Comparison of ENCODE assay signal across 17 cellular contexts in genomic region chr9:87657190-87657589, GRCh38.
DNase-seq lines count a peak whose midpoint lies in the region; ATAC-seq, FAIRE-seq and TF ChIP-seq lines count a peak whose summit lies in the region.
"Had no signal": no experiment of that assay in that cellular context is flagged by ENCODE, and none has a peak within 500 bp of the region (broad histone marks: within the 10 kb centered on the region; RNA-seq: fewer than 3 reads in every experiment).

No MANE protein-coding gene starts in this region.

- H3K4me3 Mint-ChIP-seq in chondrocyte (ENCODE audit: unreplicated experiment) = no peak overlapping the region
- H3K4me3 Mint-ChIP-seq: activated CD4-positive, alpha-beta T cell treated with anti-CD3 and anti-CD28 coated beads, Interleukin-2, amount 10 ng/mL, durations not matched to agents 7 days and 5 days; activated naive CD4-positive, alpha-beta T cell treated with anti-CD3 and anti-CD28 coated beads for 36 hours; natural killer cell had no signal

- FAIRE-seq in HepG2 (lab: Jason Lieb, UNC) = no peak

- POLR2A ChIA-PET in HEK293 (lab: Yijun Ruan, JAX) (no interaction called here), HepG2 (lab: Yijun Ruan, JAX) (interaction anchor here (1.0 kb wide), 1 partner anchor 44 kb away, joined by 4 read pairs; no protein-coding TSS in a partner anchor)

- no peak for TF ChIP-seq CTCF in HEK293 (tag by site-specific recombination; IDR thresholded peaks at IDR 0.05)
- no peak for TF ChIP-seq CTCF in chondrocyte (IDR thresholded peaks at IDR 0.05)
- TF ChIP-seq CTCF in HepG2 (CRISPR knock-in tag; IDR thresholded peaks at IDR 0.05) = no peak
- no peak for TF ChIP-seq CTCF in smooth muscle cell (IDR thresholded peaks at IDR 0.05; ENCODE audit: borderline replicate concordance, insufficient read depth, poor library complexity, severe bottlenecking)

- H3K79me2 ChIP-seq in HepG2 (ENCODE audit: insufficient read depth, low read length) = no peaks in the 10 kb centered on the region
- H3K79me2 ChIP-seq in smooth muscle cell (ENCODE audit: low read depth) = no peaks in the 10 kb centered on the region

- WGBS in HepG2 (ENCODE audit: low lambda C conversion rate) = 91% methylated on average over 6 of the region's 6 CpGs
- 71% methylated on average over 6 of the region's 6 CpGs for WGBS in smooth muscle cell (ENCODE audit: low lambda C conversion rate)

- ATAC-seq in HepG2 = no peak
- no peak for ATAC-seq in HG02852 (IDR thresholded peaks at IDR 0.05; ENCODE audit: unreplicated experiment)
- ATAC-seq: natural killer cell had no signal

- BruUV-seq in HepG2 (replicated peaks; lab: Mats Ljungman, UMichigan) = no TSS peak

- in situ Hi-C loops in HepG2 (cut with HindIII; ENCODE audit: extremely low pct_ligation_motif_present, low pct_unique_long_range_greater_than_20kb) = loop anchor here (25.0 kb wide), 1 partner anchor 1245 kb away; no protein-coding TSS in a partner anchor

- H3K9ac ChIP-seq in HepG2 (ENCODE audit: insufficient read depth, low read depth, low read length) = no peak overlapping the region
- H3K9ac ChIP-seq in smooth muscle cell (ENCODE audit: low read depth) = no peak overlapping the region

- H3K4me1 Mint-ChIP-seq in chondrocyte (ENCODE audit: low read depth) = peaks cover 39% of the 10 kb centered on the region
- H3K4me1 Mint-ChIP-seq: activated CD4-positive, alpha-beta T cell treated with anti-CD3 and anti-CD28 coated beads, Interleukin-2, amount 10 ng/mL, durations not matched to agents 7 days and 5 days; natural killer cell had no signal

- no peak for TF ChIP-seq EP300 in HepG2 (IDR thresholded peaks at IDR 0.05; ENCODE audit: low read depth in 2 of 2, low read length in 2 of 2)
- no peak for TF ChIP-seq EP300 in HepG2 (CRISPR knock-in tag; IDR thresholded peaks at IDR 0.05; ENCODE audit: borderline replicate concordance)

- no peak overlapping the region for H3K4me2 ChIP-seq in HepG2 (ENCODE audit: low read depth, low read length)
- peak overlapping the region; percentile 77 for H3K4me2 ChIP-seq in smooth muscle cell

- H3K4me3 ChIP-seq in HEK293 (ENCODE audit: low read depth, low read length) (no peak overlapping the region), HepG2 (replicated peaks in 1 of 3; ENCODE audit: insufficient read depth in 1 of 3, low read depth in 2 of 3, low read length in 3 of 3) (no peak overlapping the region), smooth muscle cell (no peak overlapping the region)
- H3K4me3 ChIP-seq: breast epithelium, SJCRH30 had no signal

- intact Hi-C loops in HepG2 (cut with micrococcal nuclease; ENCODE audit: unreplicated experiment) = no loop called here

- H3K36me3 Mint-ChIP-seq in chondrocyte (ENCODE audit: low read depth) = peaks cover 17% of the 10 kb centered on the region
- H3K36me3 Mint-ChIP-seq: natural killer cell had no signal

- no peak for DNase-seq in chondrocyte (ENCODE audit: low spot score)
- DNase-seq in HepG2 (ENCODE audit: low spot score) = no peak
- no peak for DNase-seq in smooth muscle cell (lab: John Stamatoyannopoulos, UW; ENCODE audit: unreplicated experiment)
- no peak for DNase-seq in Kasumi-1 (lab: John Stamatoyannopoulos, UW)
- no peak for DNase-seq in midbrain (lab: John Stamatoyannopoulos, UW)
- DNase-seq: activated CD4-positive, alpha-beta T cell treated with anti-CD3 and anti-CD28 coated beads, Interleukin-2, amount 10 ng/mL, durations not matched to agents 7 days and 5 days; activated naive CD4-positive, alpha-beta T cell treated with anti-CD3 and anti-CD28 coated beads for 36 hours; activated T-cell treated with anti-CD3 and anti-CD28 coated beads for 4 hours; AML-193; effector CD4-positive, alpha-beta T cell; natural killer cell; NCI-H524; retina; SJCRH30 had no signal

- H2AFZ ChIP-seq in HepG2 (ENCODE audit: low read length) (no peak overlapping the region), smooth muscle cell (ENCODE audit: low read depth) (no peak overlapping the region)

- H3K27ac ChIP-seq in HEK293 (ENCODE audit: extremely low read depth, low read depth, low read length) = no peak overlapping the region
- H3K27ac ChIP-seq in HepG2 (ENCODE audit: extremely low read length, insufficient read depth, low read length) = no peak overlapping the region
- peak overlapping the region; percentile 39 for H3K27ac ChIP-seq in smooth muscle cell (ENCODE audit: low read depth)
- H3K27ac ChIP-seq: breast epithelium, SJCRH30 had no signal

- H3F3A ChIP-seq in smooth muscle cell (ENCODE audit: low read depth) = peaks cover 10% of the 10 kb centered on the region

- no peaks in the 10 kb centered on the region for H3K27me3 Mint-ChIP-seq in chondrocyte (ENCODE audit: low read depth)

- no peak for TF ChIP-seq RAD21 in HepG2 (CRISPR knock-in tag; IDR thresholded peaks at IDR 0.05)

- CTCF ChIA-PET in HEK293 (lab: Yijun Ruan, JAX) = interaction anchor here (0.5 to 1.3 kb wide), 3 partner anchors 11 to 320 kb away, joined by 3 to 5 read pairs (median 4); no protein-coding TSS in a partner anchor
- CTCF ChIA-PET in HepG2 (lab: Yijun Ruan, JAX; ENCODE audit: low intra/inter-chr PET ratio, low total read pairs) = no interaction called here

- H3K4me1 ChIP-seq in HEK293 (ENCODE audit: control insufficient read depth, insufficient read depth, low read length) (peaks cover 3% of the 10 kb centered on the region; the same call in 1 of the 2 replicates), HepG2 (ENCODE audit: insufficient read depth, low read length) (peaks cover 9% of the 10 kb centered on the region; the same call in 1 of the 2 replicates), smooth muscle cell (ENCODE audit: low read depth) (peaks cover 5% of the 10 kb centered on the region)
- H3K4me1 ChIP-seq: breast epithelium had no signal

- H3K27me3 ChIP-seq in HepG2 (ENCODE audit: control insufficient read depth in 1 of 2, insufficient read depth in 2 of 2, low read length in 2 of 2) (no peaks in the 10 kb centered on the region), smooth muscle cell (ENCODE audit: low read depth) (no peaks in the 10 kb centered on the region)
- H3K27me3 ChIP-seq: SJCRH30 had no signal

- H4K20me1 ChIP-seq in HepG2 (ENCODE audit: insufficient read depth, low read length) = no peaks in the 10 kb centered on the region
- no peaks in the 10 kb centered on the region for H4K20me1 ChIP-seq in smooth muscle cell (ENCODE audit: low read depth)

- H3K27ac Mint-ChIP-seq in chondrocyte (ENCODE audit: unreplicated experiment) = peak overlapping the region; percentile 92
- H3K27ac Mint-ChIP-seq: activated CD4-positive, alpha-beta T cell treated with anti-CD3 and anti-CD28 coated beads, Interleukin-2, amount 10 ng/mL, durations not matched to agents 7 days and 5 days; activated naive CD4-positive, alpha-beta T cell treated with anti-CD3 and anti-CD28 coated beads for 36 hours; natural killer cell had no signal

- H3K9me3 ChIP-seq in HEK293 (ENCODE audit: control insufficient read depth, insufficient read depth, low read depth, low read length) = no peaks in the 10 kb centered on the region
- H3K9me3 ChIP-seq in HepG2 (ENCODE audit: low read length) = no peaks in the 10 kb centered on the region
- no peaks in the 10 kb centered on the region for H3K9me3 ChIP-seq in smooth muscle cell (replicated peaks; ENCODE audit: low read depth)
- H3K9me3 ChIP-seq: breast epithelium, SJCRH30 had no signal

- peaks cover 0 to 36% of the 10 kb centered on the region in 2 experiments; a peak in 1 of 3 replicates for H3K36me3 ChIP-seq in HEK293 (ENCODE audit: control insufficient read depth in 2 of 2, insufficient read depth in 1 of 2, low read length in 2 of 2)
- H3K36me3 ChIP-seq in HepG2 (replicated peaks in 1 of 2; ENCODE audit: control insufficient read depth in 1 of 2, insufficient read depth in 2 of 2, low read length in 2 of 2) = peaks cover 14 to 29% of the 10 kb centered on the region in 2 experiments; a peak in 4 of 5 replicates
- no peaks in the 10 kb centered on the region for H3K36me3 ChIP-seq in smooth muscle cell (ENCODE audit: low read depth)
- H3K36me3 ChIP-seq: breast epithelium had no signal

- H3K9me3 Mint-ChIP-seq in chondrocyte (ENCODE audit: low read depth) = no peaks in the 10 kb centered on the region
- H3K9me3 Mint-ChIP-seq: activated CD4-positive, alpha-beta T cell treated with anti-CD3 and anti-CD28 coated beads, Interleukin-2, amount 10 ng/mL, durations not matched to agents 7 days and 5 days; activated naive CD4-positive, alpha-beta T cell treated with anti-CD3 and anti-CD28 coated beads for 36 hours; natural killer cell had no signal

- no peak for TF ChIP-seq POLR2A in HepG2 (IDR thresholded peaks at IDR 0.05; ENCODE audit: insufficient read depth in 1 of 2, low read depth in 2 of 2, low read length in 2 of 2)

TF ChIP-seq in HEK293, 187 proteins besides CTCF, POLR2A, EP300 and RAD21 (continues in another document):
- no peak for TF ChIP-seq ZSCAN4 (tag by site-specific recombination; IDR thresholded peaks at IDR 0.05)
- TF ChIP-seq GLIS1 (tag by site-specific recombination; IDR thresholded peaks at IDR 0.05) = 0 out of 2 replicates have a peak, but pooled peaks have one; percentile 6
- TF ChIP-seq ZBTB21 (tag by site-specific recombination; IDR thresholded peaks at IDR 0.05) = 0 out of 2 replicates have a peak, but pooled peaks have one; percentile 34

TF ChIP-seq in HepG2, 621 proteins besides CTCF, POLR2A, EP300 and RAD21:
- TF ChIP-seq ZNF263 (CRISPR knock-in tag; IDR thresholded peaks at IDR 0.05) (0 out of 2 replicates have a peak, but pooled peaks have one; percentile 28), IKZF1 (IDR thresholded peaks at IDR 0.05) (no peak)

Comparison
In these comparisons a context has a peak if more than half of its experiments do, and no peak if none do; other contexts are left out.
1. Of the 63 proteins assayed by ChIP-seq in both HepG2 and HEK293: peak only in HepG2: none; only in HEK293: ATF2, PRDM10, ZBTB21 and ZNF629; in both: none; in neither: 59.